ENCODE assay signal across 22 cellular contexts in the genomic region with DNA sequence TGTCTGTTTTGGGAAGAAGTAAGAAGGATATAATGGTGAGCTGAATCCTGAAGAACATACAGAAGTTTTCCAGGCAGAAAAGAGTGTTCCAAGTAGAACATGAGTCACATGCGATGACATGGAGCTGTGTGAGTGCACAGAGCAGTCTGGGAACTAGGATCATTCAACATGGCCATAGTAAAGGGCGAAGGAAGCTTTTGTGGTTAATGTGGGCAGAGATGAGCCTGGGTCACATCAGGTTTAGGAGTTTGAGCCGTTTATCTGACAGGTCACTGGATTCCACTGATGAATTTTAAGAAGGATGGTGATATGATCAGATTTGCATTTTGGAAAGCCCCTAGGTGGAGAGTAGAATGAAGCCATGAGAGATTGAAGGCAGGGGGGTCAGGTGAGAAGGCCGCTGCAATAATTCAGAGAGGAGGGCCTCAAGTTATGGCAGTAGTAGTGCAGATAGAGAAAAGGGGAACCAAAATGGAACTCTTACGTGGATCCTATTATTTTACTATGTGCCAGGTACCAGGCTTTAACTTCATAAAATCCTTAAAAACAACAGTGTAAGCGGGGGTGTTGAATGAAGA.
A peak's percentile ranks its signal among the peaks of the same experiment; 100 is the strongest.
DNase-seq lines count a peak whose midpoint lies in the region; ATAC-seq, FAIRE-seq and TF ChIP-seq lines count a peak whose summit lies in the region.
"Had no signal": no experiment of that assay in that cellular context is flagged by ENCODE, and none has a peak within 500 bp of the region (broad histone marks: within the 10 kb centered on the region; RNA-seq: fewer than 3 reads in every experiment).

No MANE protein-coding gene starts in this region.

- no peaks in the 10 kb centered on the region for H3K9me3 ChIP-seq in left lung
- H3K9me3 ChIP-seq: gastrocnemius medialis, tibial nerve had no signal

- H3K4me3 Mint-ChIP-seq in stimulated activated naive CD8-positive, alpha-beta T cell treated with anti-CD3 and anti-CD28 coated beads, Interleukin-15, amount 100 ng/mL, for 72 hours, result no peak overlapping the region
- H3K4me3 Mint-ChIP-seq: activated T-helper 1 cell treated with anti-CD3 and anti-CD28 coated beads, Interleukin-12 subunit alpha, Interleukin-12 subunit beta, Interleukin-2, Interleukin-4 antibody, amounts not matched to agents 30 ng/mL and 10 ng/mL and 1 ng/mL, durations not matched to agents 14 hours and 24 hours and 36 hours; CD4-positive, alpha-beta T cell; mesothelial cell of epicardium; nephron progenitor cell had no signal

- H3K27me3 Mint-ChIP-seq in stimulated activated naive CD8-positive, alpha-beta T cell treated with anti-CD3 and anti-CD28 coated beads, Interleukin-15, amount 100 ng/mL, for 72 hours, result no peaks in the 10 kb centered on the region
- H3K27me3 Mint-ChIP-seq: CD4-positive, alpha-beta T cell had no signal

- H3K36me3 ChIP-seq in bronchial epithelial cell (ENCODE audit: control insufficient read depth, insufficient read depth, low read length), result no peaks in the 10 kb centered on the region
- no peaks in the 10 kb centered on the region for H3K36me3 ChIP-seq in left lung
- H3K36me3 ChIP-seq: cardiac muscle cell, gastrocnemius medialis, tibial nerve had no signal

- intact Hi-C loops in left lung (cut with DNase I), result no loop called here

- H3K4me1 ChIP-seq in left lung, result no peaks in the 10 kb centered on the region

- no peak overlapping the region for H3K27ac Mint-ChIP-seq in stimulated activated naive CD8-positive, alpha-beta T cell treated with anti-CD3 and anti-CD28 coated beads, Interleukin-15, amount 100 ng/mL, for 72 hours
- H3K27ac Mint-ChIP-seq: activated T-helper 1 cell treated with anti-CD3 and anti-CD28 coated beads, Interleukin-12 subunit alpha, Interleukin-12 subunit beta, Interleukin-2, Interleukin-4 antibody, amounts not matched to agents 30 ng/mL and 10 ng/mL and 1 ng/mL, durations not matched to agents 14 hours and 24 hours and 36 hours; CD4-positive, alpha-beta T cell; mesothelial cell of epicardium; nephron progenitor cell had no signal

- H3K27me3 ChIP-seq in bronchial epithelial cell (ENCODE audit: control insufficient read depth, insufficient read depth, low read length) (no peaks in the 10 kb centered on the region), left lung (no peaks in the 10 kb centered on the region)
- H3K27me3 ChIP-seq: cardiac muscle cell, gastrocnemius medialis, tibial nerve had no signal

- FAIRE-seq in bronchial epithelial cell (lab: Jason Lieb, UNC), result no peak

- no peak for TF ChIP-seq POLR2A in NB4 (IDR thresholded peaks at IDR 0.05; ENCODE audit: extremely low read depth, insufficient read length)

- ATAC-seq in stimulated activated naive CD8-positive, alpha-beta T cell treated with anti-CD3 and anti-CD28 coated beads, Interleukin-15, Interleukin-2, amounts not matched to agents 100 U/mL and 50 U/mL, for 24 hours, result peak; percentile 55
- ATAC-seq in stimulated activated naive CD8-positive, alpha-beta T cell treated with anti-CD3 and anti-CD28 coated beads, Interleukin-15, amount 100 ng/mL, for 72 hours, result no peak
- no peak for ATAC-seq in omental fat pad (ENCODE audit: low FRiP score)
- no peak for ATAC-seq in left lung
- ATAC-seq: gastrocnemius medialis had no signal

- no peak overlapping the region for H3K4me3 ChIP-seq in NB4 (ENCODE audit: low read depth, low read length)
- no peak overlapping the region for H3K4me3 ChIP-seq in bronchial epithelial cell (ENCODE audit: low read depth, low read length)
- H3K4me3 ChIP-seq in left lung, result no peak overlapping the region
- H3K4me3 ChIP-seq: cardiac muscle cell, gastrocnemius medialis, tibial nerve had no signal

- peaks cover 5% of the 10 kb centered on the region for H3K4me1 Mint-ChIP-seq in stimulated activated naive CD8-positive, alpha-beta T cell treated with anti-CD3 and anti-CD28 coated beads, Interleukin-15, amount 100 ng/mL, for 72 hours

- no peak for DNase-seq in stimulated activated naive CD8-positive, alpha-beta T cell treated with anti-CD3 and anti-CD28 coated beads, Interleukin-15, Interleukin-2, amounts not matched to agents 100 U/mL and 50 U/mL, for 24 hours
- no peak for DNase-seq in stimulated activated naive CD8-positive, alpha-beta T cell treated with anti-CD3 and anti-CD28 coated beads, Interleukin-15, amount 100 ng/mL, for 72 hours
- DNase-seq in NB4 (ENCODE audit: low read depth) (peak; percentile 58), bronchial epithelial cell (ENCODE audit: low read depth) (peak; percentile 17), omental fat pad (ENCODE audit: low spot score) (no peak), cerebellar nuclear complex (lab: John Stamatoyannopoulos, UW) (no peak), left lung (no peak), HUDEP-2 (lab: John Stamatoyannopoulos, UW; ENCODE audit: unreplicated experiment in 76 of 76) (no peak)
- DNase-seq: activated CD4-positive, CD25-positive, alpha-beta regulatory T cell; CD4-positive, alpha-beta T cell; DMS79; gastrocnemius medialis; Karpas-422; NCI-H345; nephron progenitor cell; SHP77 treated with DMSO at 0.1 percent for 48 hours; T-helper 2 cell had no signal

- no peak overlapping the region for H3K27ac ChIP-seq in left lung
- H3K27ac ChIP-seq: cardiac muscle cell, epithelial cell of prostate, gastrocnemius medialis, tibial nerve had no signal

- TF ChIP-seq CTCF in NB4 (IDR thresholded peaks at IDR 0.05; ENCODE audit: low read depth, low read length) (no peak), bronchial epithelial cell (IDR thresholded peaks at IDR 0.05; ENCODE audit: insufficient read depth, low read length, severe bottlenecking) (no peak), omental fat pad (IDR thresholded peaks at IDR 0.05) (no peak), left lung (IDR thresholded peaks at IDR 0.05) (no peak)

- peaks cover 1 to 4% of the 10 kb centered on the region in 2 donors for H3K9me3 Mint-ChIP-seq in stimulated activated naive CD8-positive, alpha-beta T cell treated with anti-CD3 and anti-CD28 coated beads, Interleukin-15, amount 100 ng/mL, for 72 hours
- H3K9me3 Mint-ChIP-seq: activated T-helper 1 cell treated with anti-CD3 and anti-CD28 coated beads, Interleukin-12 subunit alpha, Interleukin-12 subunit beta, Interleukin-2, Interleukin-4 antibody, amounts not matched to agents 30 ng/mL and 10 ng/mL and 1 ng/mL, durations not matched to agents 14 hours and 24 hours and 36 hours; CD4-positive, alpha-beta T cell; nephron progenitor cell had no signal

Comparison
In these comparisons a context has a peak if more than half of its experiments do, and no peak if none do; other contexts are left out.
1. DNase-seq: peak in NB4 (single experiment) and bronchial epithelial cell (single experiment); none in stimulated activated naive CD8-positive, alpha-beta T cell treated with anti-CD3 and anti-CD28 coated beads, Interleukin-15, Interleukin-2, amounts not matched to agents 100 U/mL and 50 U/mL, for 24 hours (single experiment), stimulated activated naive CD8-positive, alpha-beta T cell treated with anti-CD3 and anti-CD28 coated beads, Interleukin-15, amount 100 ng/mL, for 72 hours (0 of 2), omental fat pad (single experiment), cerebellar nuclear complex (0 of 2), left lung (0 of 2) and HUDEP-2 (0 of 76).